In genomic region chr5:166618555-166618954, GRCh38 we compare ENCODE assay signal across 27 cellular contexts.
"Had no signal": no experiment of that assay in that cellular context is flagged by ENCODE, and none has a peak within 500 bp of the region (broad histone marks: within the 10 kb centered on the region; RNA-seq: fewer than 3 reads in every experiment).

No MANE protein-coding gene starts in this region.

- H3K27me3 Mint-ChIP-seq: activated CD4-positive, alpha-beta memory T cell treated with anti-CD3 and anti-CD28 coated beads, Interleukin-2, amount 10 ng/mL, durations not matched to agents 7 days and 5 days; activated CD4-positive, alpha-beta T cell treated with anti-CD3 and anti-CD28 coated beads, Interleukin-2, amount 10 ng/mL, durations not matched to agents 24 days and 14 days; activated naive CD8-positive, alpha-beta T cell treated with anti-CD3 and anti-CD28 coated beads, Interleukin-2, amount 10 ng/mL, durations not matched to agents 7 days and 5 days; naive B cell; stimulated activated naive B cell treated with anti-CD40 and anti-IgM and Interleukin-4, amounts not matched to agents 10 μg/mL and 1 μg/mL and 100 μg/mL, for 72 hours had no signal

- FAIRE-seq: kidney had no signal

- H3K4me3 ChIP-seq: breast epithelium, colonic mucosa, dorsolateral prefrontal cortex, esophagus squamous epithelium, gastrocnemius medialis, lower lobe of right lung, sigmoid colon, smooth muscle cell, thoracic aorta, upper lobe of left lung had no signal

- H3K27ac ChIP-seq: breast epithelium, colonic mucosa, dorsolateral prefrontal cortex, esophagus squamous epithelium, gastrocnemius medialis, lower lobe of right lung, sigmoid colon, thoracic aorta, upper lobe of left lung had no signal

- H3K27me3 ChIP-seq: breast epithelium, colonic mucosa, dorsolateral prefrontal cortex, esophagus squamous epithelium, gastrocnemius medialis, sigmoid colon, upper lobe of left lung had no signal

- H3K4me1 ChIP-seq: breast epithelium, colonic mucosa, esophagus squamous epithelium, gastrocnemius medialis, lower lobe of right lung, sigmoid colon, upper lobe of left lung had no signal

- H3K36me3 ChIP-seq: breast epithelium, colonic mucosa, esophagus squamous epithelium, gastrocnemius medialis, lower lobe of right lung, sigmoid colon, thoracic aorta, upper lobe of left lung had no signal

- DNase-seq: activated CD4-positive, alpha-beta memory T cell treated with anti-CD3 and anti-CD28 coated beads, Interleukin-2, amount 10 ng/mL, durations not matched to agents 7 days and 5 days; activated CD4-positive, alpha-beta T cell treated with anti-CD3 and anti-CD28 coated beads, Interleukin-2, amount 10 ng/mL, durations not matched to agents 24 days and 14 days; activated effector memory CD4-positive, alpha-beta T cell treated with Interleukin-2 at 50 U/mL for 16 hours; activated naive CD4-positive, alpha-beta T cell treated with anti-CD3 and anti-CD28 coated beads for 36 hours; activated naive CD8-positive, alpha-beta T cell treated with anti-CD3 and anti-CD28 coated beads, Interleukin-2, amount 10 ng/mL, durations not matched to agents 7 days and 5 days; activated T-cell treated with anti-CD3 and anti-CD28 coated beads, Interleukin-2, amount 50 U/mL, for 72 hours; amniotic stem cell; colonic mucosa; dorsolateral prefrontal cortex; esophagus squamous epithelium; gastrocnemius medialis; head of caudate nucleus; kidney; lower lobe of right lung; naive B cell; sigmoid colon; stimulated activated CD4-positive, alpha-beta T cell treated with anti-CD3 and anti-CD28 coated beads, Interleukin-15, amount 100 ng/mL, for 24 hours; stimulated activated CD4-positive, alpha-beta T cell treated with anti-CD3 and anti-CD28 coated beads, Interleukin-2, amount 100 ng/mL, for 48 hours; stimulated activated CD8-positive, alpha-beta memory T cell treated with anti-CD3 and anti-CD28 coated beads, Interleukin-4, amount 100 ng/mL, for 48 hours; stimulated activated naive B cell treated with anti-CD40 and anti-IgM and Interleukin-4, amounts not matched to agents 10 μg/mL and 1 μg/mL and 100 μg/mL, for 72 hours; T-helper 1 cell; T-helper 9 cell; upper lobe of left lung had no signal

- H3K4me1 Mint-ChIP-seq: activated CD4-positive, alpha-beta memory T cell treated with anti-CD3 and anti-CD28 coated beads, Interleukin-2, amount 10 ng/mL, durations not matched to agents 7 days and 5 days; activated CD4-positive, alpha-beta T cell treated with anti-CD3 and anti-CD28 coated beads, Interleukin-2, amount 10 ng/mL, durations not matched to agents 24 days and 14 days; activated naive CD8-positive, alpha-beta T cell treated with anti-CD3 and anti-CD28 coated beads, Interleukin-2, amount 10 ng/mL, durations not matched to agents 7 days and 5 days; naive B cell; stimulated activated naive B cell treated with anti-CD40 and anti-IgM and Interleukin-4, amounts not matched to agents 10 μg/mL and 1 μg/mL and 100 μg/mL, for 72 hours had no signal

- H3K4me3 Mint-ChIP-seq: activated CD4-positive, alpha-beta memory T cell treated with anti-CD3 and anti-CD28 coated beads, Interleukin-2, amount 10 ng/mL, durations not matched to agents 7 days and 5 days; activated CD4-positive, alpha-beta T cell treated with anti-CD3 and anti-CD28 coated beads, Interleukin-2, amount 10 ng/mL, durations not matched to agents 24 days and 14 days; activated naive CD4-positive, alpha-beta T cell treated with anti-CD3 and anti-CD28 coated beads for 36 hours; activated naive CD8-positive, alpha-beta T cell treated with anti-CD3 and anti-CD28 coated beads, Interleukin-2, amount 10 ng/mL, durations not matched to agents 7 days and 5 days; activated T-cell treated with anti-CD3 and anti-CD28 coated beads, Interleukin-2, amount 50 U/mL, for 72 hours; naive B cell; stimulated activated naive B cell treated with anti-CD40 and anti-IgM and Interleukin-4, amounts not matched to agents 10 μg/mL and 1 μg/mL and 100 μg/mL, for 72 hours had no signal

- H3K27ac Mint-ChIP-seq: activated CD4-positive, alpha-beta memory T cell treated with anti-CD3 and anti-CD28 coated beads, Interleukin-2, amount 10 ng/mL, durations not matched to agents 7 days and 5 days; activated CD4-positive, alpha-beta T cell treated with anti-CD3 and anti-CD28 coated beads, Interleukin-2, amount 10 ng/mL, durations not matched to agents 24 days and 14 days; activated naive CD4-positive, alpha-beta T cell treated with anti-CD3 and anti-CD28 coated beads for 36 hours; activated naive CD8-positive, alpha-beta T cell treated with anti-CD3 and anti-CD28 coated beads, Interleukin-2, amount 10 ng/mL, durations not matched to agents 7 days and 5 days; activated T-cell treated with anti-CD3 and anti-CD28 coated beads, Interleukin-2, amount 50 U/mL, for 72 hours; stimulated activated naive B cell treated with anti-CD40 and anti-IgM and Interleukin-4, amounts not matched to agents 10 μg/mL and 1 μg/mL and 100 μg/mL, for 72 hours had no signal

- ATAC-seq: activated T-cell treated with anti-CD3 and anti-CD28 coated beads, Interleukin-2, amount 50 U/mL, for 72 hours; gastrocnemius medialis; left lobe of liver; lower lobe of right lung; stimulated activated naive B cell treated with anti-CD40 and anti-IgM and Interleukin-4, amounts not matched to agents 10 μg/mL and 1 μg/mL and 100 μg/mL, for 72 hours had no signal

- H3K9me3 ChIP-seq: breast epithelium, colonic mucosa, esophagus squamous epithelium, gastrocnemius medialis, lower lobe of right lung, sigmoid colon, thoracic aorta, upper lobe of left lung had no signal

- H3K4me2 ChIP-seq: smooth muscle cell had no signal
